In genomic region chr9:93492327-93492726, GRCh38 we compare ENCODE assay signal across 24 cellular contexts. TPM values are rescaled to one million over a fixed set of nuclear protein-coding genes. Genes with fewer than 3 reads are reported as not detected.
DNase-seq lines count a peak whose midpoint lies in the region; ATAC-seq and TF ChIP-seq lines count a peak whose summit lies in the region.
"Had no signal": no experiment of that assay in that cellular context is flagged by ENCODE, and none has a peak within 500 bp of the region (broad histone marks: within the 10 kb centered on the region; RNA-seq: fewer than 3 reads in every experiment).

No MANE protein-coding gene starts in this region.

- no peak overlapping the region for H3K14ac ChIP-seq in mesenchymal stem cell (ENCODE audit: low read length in 2 of 2)

- no peaks in the 10 kb centered on the region for H3K27me3 Mint-ChIP-seq in activated CD4-positive, alpha-beta T cell treated with anti-CD3 and anti-CD28 coated beads, Interleukin-2, amount 10 ng/mL, durations not matched to agents 24 days and 14 days
- no peaks in the 10 kb centered on the region for H3K27me3 Mint-ChIP-seq in stimulated activated naive B cell treated with anti-CD40 and anti-IgM and Interleukin-4, amounts not matched to agents 10 μg/mL and 1 μg/mL and 100 μg/mL, for 72 hours
- H3K27me3 Mint-ChIP-seq: B cell; CD8-positive, alpha-beta memory T cell; IgD-negative memory B cell had no signal

- H4K91ac ChIP-seq in mesenchymal stem cell (ENCODE audit: low read length): no peak overlapping the region

- H3K9me3 ChIP-seq in mesenchymal stem cell (ENCODE audit: control insufficient read depth, low read length) (no peaks in the 10 kb centered on the region), gastrocnemius medialis (no peaks in the 10 kb centered on the region)

- peaks cover 30 to 62% of the 10 kb centered on the region in 2 experiments for H3K36me3 ChIP-seq in mesenchymal stem cell (ENCODE audit: control insufficient read depth in 1 of 2, insufficient read depth in 2 of 2, low read depth in 1 of 2, low read length in 2 of 2)
- H3K36me3 ChIP-seq in gastrocnemius medialis: peaks cover 0 to 1% of the 10 kb centered on the region in 2 donors

- no peak for TF ChIP-seq CTCF in gastrocnemius medialis (IDR thresholded peaks at IDR 0.05 in 4 of 5, conservative IDR thresholded peaks at IDR 0.05 in 1 of 5)

- H3K9ac ChIP-seq in mesenchymal stem cell (ENCODE audit: low read length): no peak overlapping the region
- H3K9ac ChIP-seq: KMS-11 had no signal

- no peak overlapping the region for H2AFZ ChIP-seq in mesenchymal stem cell (ENCODE audit: low read depth, low read length)

- no peak overlapping the region for H3K18ac ChIP-seq in mesenchymal stem cell (ENCODE audit: low read depth in 1 of 2, low read length in 2 of 2)

- intact Hi-C loops in activated CD4-positive, alpha-beta T cell treated with anti-CD3 and anti-CD28 coated beads, Interleukin-2, amount 10 ng/mL, durations not matched to agents 24 days and 14 days (cut with micrococcal nuclease): no loop called here
- intact Hi-C loops in gastrocnemius medialis (cut with DNase I; ENCODE audit: low total_unique reads): no loop called here

- H3K4me3 Mint-ChIP-seq in activated CD4-positive, alpha-beta T cell treated with anti-CD3 and anti-CD28 coated beads, Interleukin-2, amount 10 ng/mL, durations not matched to agents 24 days and 14 days: no peak overlapping the region
- no peak overlapping the region for H3K4me3 Mint-ChIP-seq in stimulated activated naive B cell treated with anti-CD40 and anti-IgM and Interleukin-4, amounts not matched to agents 10 μg/mL and 1 μg/mL and 100 μg/mL, for 72 hours
- H3K4me3 Mint-ChIP-seq: B cell, IgD-negative memory B cell had no signal

- H3K4me1 ChIP-seq in mesenchymal stem cell (ENCODE audit: control insufficient read depth, insufficient read depth, low read depth, low read length) (no peaks in the 10 kb centered on the region), gastrocnemius medialis (peaks cover 29 to 33% of the 10 kb centered on the region in 2 donors)

- H3K79me1 ChIP-seq in mesenchymal stem cell (replicated peaks; ENCODE audit: low read length, poor library complexity, severe bottlenecking): peaks cover 46% of the 10 kb centered on the region

- peaks cover 27% of the 10 kb centered on the region for H3K4me1 Mint-ChIP-seq in activated CD4-positive, alpha-beta T cell treated with anti-CD3 and anti-CD28 coated beads, Interleukin-2, amount 10 ng/mL, durations not matched to agents 24 days and 14 days
- H3K4me1 Mint-ChIP-seq in stimulated activated naive B cell treated with anti-CD40 and anti-IgM and Interleukin-4, amounts not matched to agents 10 μg/mL and 1 μg/mL and 100 μg/mL, for 72 hours: peaks cover 12 to 39% of the 10 kb centered on the region in 2 donors

- peak in 1 of 2 donors; percentile 30 for TF ChIP-seq POLR2A in gastrocnemius medialis (IDR thresholded peaks at IDR 0.05)

- H3K36me3 Mint-ChIP-seq in activated CD4-positive, alpha-beta T cell treated with anti-CD3 and anti-CD28 coated beads, Interleukin-2, amount 10 ng/mL, durations not matched to agents 24 days and 14 days (ENCODE audit: low read depth): peaks cover 47% of the 10 kb centered on the region
- peaks cover 25 to 80% of the 10 kb centered on the region in 2 donors for H3K36me3 Mint-ChIP-seq in stimulated activated naive B cell treated with anti-CD40 and anti-IgM and Interleukin-4, amounts not matched to agents 10 μg/mL and 1 μg/mL and 100 μg/mL, for 72 hours

- no peak overlapping the region for H2BK12ac ChIP-seq in mesenchymal stem cell (ENCODE audit: low read length in 2 of 2)

- H3K4me2 ChIP-seq in mesenchymal stem cell (ENCODE audit: low read length, poor library complexity, severe bottlenecking): no peak overlapping the region
- H3K4me2 ChIP-seq: KMS-11 had no signal

- 63% methylated on average over 5 of the region's 5 CpGs for WGBS in mesenchymal stem cell

- H2BK120ac ChIP-seq in mesenchymal stem cell (ENCODE audit: low read depth, low read length): no peak overlapping the region

- in situ Hi-C loops in gastrocnemius medialis (cut with MboI; ENCODE audit: low sequenced_read_pairs in 4 of 4): no loop called here

- H3K23ac ChIP-seq in mesenchymal stem cell (ENCODE audit: low read length in 2 of 2): no peak overlapping the region

- no peaks in the 10 kb centered on the region for H3K9me3 Mint-ChIP-seq in activated CD4-positive, alpha-beta T cell treated with anti-CD3 and anti-CD28 coated beads, Interleukin-2, amount 10 ng/mL, durations not matched to agents 24 days and 14 days
- H3K9me3 Mint-ChIP-seq in stimulated activated naive B cell treated with anti-CD40 and anti-IgM and Interleukin-4, amounts not matched to agents 10 μg/mL and 1 μg/mL and 100 μg/mL, for 72 hours: no peaks in the 10 kb centered on the region
- H3K9me3 Mint-ChIP-seq: CD8-positive, alpha-beta memory T cell; IgD-negative memory B cell had no signal

- peak overlapping the region; percentile 54 for H3K27ac Mint-ChIP-seq in activated CD4-positive, alpha-beta T cell treated with anti-CD3 and anti-CD28 coated beads, Interleukin-2, amount 10 ng/mL, durations not matched to agents 24 days and 14 days
- no peak overlapping the region for H3K27ac Mint-ChIP-seq in stimulated activated naive B cell treated with anti-CD40 and anti-IgM and Interleukin-4, amounts not matched to agents 10 μg/mL and 1 μg/mL and 100 μg/mL, for 72 hours
- H3K27ac Mint-ChIP-seq: B cell, IgD-negative memory B cell had no signal

- H2BK5ac ChIP-seq in mesenchymal stem cell (ENCODE audit: low read depth, low read length, poor library complexity, severe bottlenecking): no peak overlapping the region

- no peak overlapping the region for H3K27ac ChIP-seq in mesenchymal stem cell (ENCODE audit: low read length, poor library complexity, severe bottlenecking)
- peak overlapping the region in 3 of 4 donors; percentile 53 to 74 (median 58) for H3K27ac ChIP-seq in gastrocnemius medialis
- H3K27ac ChIP-seq: 22Rv1, C4-2B, HL-60, KMS-11 had no signal

- H3K4me3 ChIP-seq in mesenchymal stem cell (ENCODE audit: insufficient read depth in 1 of 2, low read depth in 1 of 2, low read length in 2 of 2) (no peak overlapping the region), gastrocnemius medialis (peak overlapping the region in 1 of 4 donors; percentile 16)

- ATAC-seq in gastrocnemius medialis: peak; percentile 60 to 80
- ATAC-seq in stimulated activated naive B cell treated with anti-CD40 and anti-IgM and Interleukin-4, amounts not matched to agents 10 μg/mL and 1 μg/mL and 100 μg/mL, for 72 hours (replicated peaks): no peak
- ATAC-seq: PC-3 had no signal

- H2BK15ac ChIP-seq in mesenchymal stem cell (ENCODE audit: low read depth, poor library complexity, severe bottlenecking): no peak overlapping the region

- H3K4ac ChIP-seq in mesenchymal stem cell (ENCODE audit: low read depth in 1 of 2, low read length in 2 of 2): no peak overlapping the region

- DNase-seq in activated CD4-positive, alpha-beta T cell treated with anti-CD3 and anti-CD28 coated beads, Interleukin-2, amount 10 ng/mL, durations not matched to agents 24 days and 14 days: no peak
- DNase-seq in activated CD4-positive, alpha-beta T cell treated with anti-CD3 and anti-CD28 coated beads for 48 hours: no peak
- peak; percentile 54 for DNase-seq in NCI-H82 treated with DMSO at 0.1 percent for 48 hours (lab: John Stamatoyannopoulos, UW; ENCODE audit: unreplicated experiment)
- DNase-seq in mesenchymal stem cell: peak; percentile 18
- DNase-seq in gastrocnemius medialis: peak in 1 of 2 donors; percentile 65
- no peak for DNase-seq in stimulated activated naive B cell treated with anti-CD40 and anti-IgM and Interleukin-4, amounts not matched to agents 10 μg/mL and 1 μg/mL and 100 μg/mL, for 72 hours
- DNase-seq in effector CD4-positive, alpha-beta T cell: no peak
- no peak for DNase-seq in NCI-H187 (lab: John Stamatoyannopoulos, UW)
- DNase-seq: CD8-positive, alpha-beta memory T cell; DMS79 treated with DMSO at 0.1 percent for 48 hours; GF-D8; MM.1S; NCI-H2081; NCI-H345; NCI-H510A treated with DMSO at 0.1 percent for 48 hours; NK-92 treated with Interleukin-12 subunit alpha and Interleukin-12 subunit beta, amount 100 ng/mL, for 24 hours; PC-3; Right ventricle myocardium superior had no signal

- H2AK5ac ChIP-seq in mesenchymal stem cell (ENCODE audit: low read length, severe bottlenecking): no peak overlapping the region

- no peak overlapping the region for H4K8ac ChIP-seq in mesenchymal stem cell (ENCODE audit: low read length)

- H3K27me3 ChIP-seq in mesenchymal stem cell (ENCODE audit: control insufficient read depth in 1 of 2, insufficient read depth in 1 of 2, low read length in 2 of 2) (no peaks in the 10 kb centered on the region), gastrocnemius medialis (no peaks in the 10 kb centered on the region)

RNA-seq across cellular contexts. Expression of gene FAM120AOS, which starts 38.9 kb away (rescaled TPM):
- total RNA-seq in activated CD4-positive, alpha-beta T cell treated with anti-CD3 and anti-CD28 coated beads, Interleukin-2, amount 10 ng/mL, durations not matched to agents 24 days and 14 days: 31.6 and 33.9 TPM in 2 replicates
- polyA plus RNA-seq in mesenchymal stem cell (2013, experiment 1 of 2): 27.5 TPM
- polyA plus RNA-seq in mesenchymal stem cell (2013, experiment 2 of 2): 27.0 TPM
- 10 to 100 TPM; 22.8 to 49.5 (median 32.4) TPM for total RNA-seq in gastrocnemius medialis

RNA-seq across cellular contexts. Expression of gene FAM120A, which starts 40.8 kb away (rescaled TPM):
- total RNA-seq in activated CD4-positive, alpha-beta T cell treated with anti-CD3 and anti-CD28 coated beads, Interleukin-2, amount 10 ng/mL, durations not matched to agents 24 days and 14 days: 145 and 147 TPM in 2 replicates
- 83.8 TPM for polyA plus RNA-seq in mesenchymal stem cell (2013, experiment 1 of 2)
- polyA plus RNA-seq in mesenchymal stem cell (2013, experiment 2 of 2): 83.8 TPM
- 10 to 100 TPM; 44.4 to 94.7 (median 72.3) TPM for total RNA-seq in gastrocnemius medialis

Comparison
In these comparisons a context has a peak if more than half of its experiments do, and no peak if none do; other contexts are left out.
1. DNase-seq: peak in NCI-H82 treated with DMSO at 0.1 percent for 48 hours (single experiment) and mesenchymal stem cell (single experiment); none in activated CD4-positive, alpha-beta T cell treated with anti-CD3 and anti-CD28 coated beads, Interleukin-2, amount 10 ng/mL, durations not matched to agents 24 days and 14 days (single experiment), activated CD4-positive, alpha-beta T cell treated with anti-CD3 and anti-CD28 coated beads for 48 hours (single experiment), stimulated activated naive B cell treated with anti-CD40 and anti-IgM and Interleukin-4, amounts not matched to agents 10 μg/mL and 1 μg/mL and 100 μg/mL, for 72 hours (single experiment), effector CD4-positive, alpha-beta T cell (single experiment) and NCI-H187 (0 of 2).
2. ATAC-seq: peak in gastrocnemius medialis (2 of 2); none in stimulated activated naive B cell treated with anti-CD40 and anti-IgM and Interleukin-4, amounts not matched to agents 10 μg/mL and 1 μg/mL and 100 μg/mL, for 72 hours (0 of 2).